Comparison of ENCODE assay signal across 8 cellular contexts in the genomic region with DNA sequence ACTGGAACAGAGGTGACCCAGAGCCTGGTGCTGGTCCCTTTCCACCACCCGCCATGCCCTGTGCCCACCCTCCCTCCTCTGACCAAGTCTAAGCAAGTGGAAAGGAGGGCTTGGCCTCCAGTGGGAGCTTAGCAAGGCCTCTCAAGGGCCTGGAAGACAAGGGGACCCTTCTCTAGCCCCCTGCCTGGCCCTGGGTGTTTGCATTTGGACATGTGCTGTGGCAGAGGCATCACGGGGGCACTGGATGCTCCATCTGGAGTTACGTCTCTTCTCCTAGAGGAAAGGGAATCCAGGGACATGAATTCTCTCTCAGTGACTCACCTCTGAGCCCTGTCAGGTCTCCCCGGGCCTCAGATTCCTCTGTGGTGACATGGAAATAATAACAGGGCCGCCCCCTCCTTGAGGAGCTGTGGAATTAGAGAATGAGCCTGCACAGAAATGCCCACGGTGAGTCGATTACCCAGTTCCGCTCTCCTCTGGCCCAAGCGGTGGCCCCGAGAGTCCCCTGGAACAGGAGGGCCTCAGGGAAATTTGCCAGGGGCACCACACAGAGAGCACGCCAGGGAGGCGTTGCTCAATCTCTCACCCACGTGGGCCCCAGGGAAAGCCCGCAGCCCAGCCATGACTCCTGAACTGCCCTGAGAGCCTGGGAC.
DNase-seq lines count a peak whose midpoint lies in the region; ATAC-seq, FAIRE-seq and TF ChIP-seq lines count a peak whose summit lies in the region.

No MANE protein-coding gene starts in this region.

- peak; percentile 68 for DNase-seq in AG09319 (ENCODE audit: extremely low read depth, low read depth)
- DNase-seq in HuH-7.5 (ENCODE audit: low spot score) = peak; percentile 54
- DNase-seq in H1 (ENCODE audit: low read depth in 1 of 2, low spot score in 2 of 2) = no peak
- peak; percentile 43 for DNase-seq in mucosa of gallbladder (ENCODE audit: low spot score)
- no peak for DNase-seq in GM10266 (ENCODE audit: extremely low spot score)
- DNase-seq in T-helper 1 cell = no peak

- no peak overlapping the region for H3K14ac ChIP-seq in H1 (ENCODE audit: insufficient read length)

- H3K27ac ChIP-seq in H1 (ENCODE audit: low read depth, low read length) = no peak overlapping the region

- TF ChIP-seq EP300 in H1 (IDR thresholded peaks at IDR 0.05; ENCODE audit: borderline replicate concordance in 1 of 2, low read depth in 2 of 2, low read length in 2 of 2) = no peak

- H2AK5ac ChIP-seq in H1 (ENCODE audit: low read depth, low read length) = no peak overlapping the region

- no peak overlapping the region for H2BK120ac ChIP-seq in H1 (replicated peaks; ENCODE audit: low read depth, low read length)

- no peak for TF ChIP-seq POLR2A in H1 (IDR thresholded peaks at IDR 0.05; ENCODE audit: control extremely low read depth in 1 of 2, low read depth in 2 of 2, low read length in 2 of 2)

- POLR2A ChIA-PET in H1 (lab: Charles Lee; ENCODE audit: partially characterized antibody) = interaction anchor here (1.5 kb wide), 1 partner anchor 78 kb away, joined by 3 read pairs; no protein-coding TSS in a partner anchor

- 0 out of 2 replicates have a peak overlapping the region, but pooled peaks have one; percentile 46 for H2BK15ac ChIP-seq in H1 (ENCODE audit: low read length)

- H4K20me1 ChIP-seq in H1 (replicated peaks in 1 of 2; ENCODE audit: control insufficient read depth in 1 of 2, insufficient read depth in 2 of 2, low read length in 2 of 2) = no peaks in the 10 kb centered on the region

- no peak overlapping the region for H3K56ac ChIP-seq in H1 (replicated peaks; ENCODE audit: insufficient read length, low read depth, low read length)

- no peak overlapping the region for H3K23ac ChIP-seq in H1 (ENCODE audit: insufficient read length)

- 0 out of 2 replicates have a peak overlapping the region, but pooled peaks have one; percentile 86 for H2BK20ac ChIP-seq in H1 (ENCODE audit: low read length)

- no peaks in the 10 kb centered on the region for H3K9me3 ChIP-seq in H1 (ENCODE audit: insufficient read depth in 2 of 2, low read depth in 1 of 2, low read length in 1 of 2)

- no peak overlapping the region; the same call in 1 of the 2 replicates for H4K8ac ChIP-seq in H1 (ENCODE audit: extremely low read depth, insufficient read depth, low read length)

- H3K4me1 ChIP-seq in H1 (replicated peaks in 1 of 4; ENCODE audit: control insufficient read depth in 3 of 4, insufficient read depth in 4 of 4, low read length in 3 of 4) = peaks cover 0 to 9% (median 0%) of the 10 kb centered on the region in 4 experiments; a peak in 3 of 7 replicates

- FAIRE-seq in H1 (lab: Jason Lieb, UNC) = no peak

- peaks cover 0 to 2% (median 0%) of the 10 kb centered on the region in 4 experiments; a peak in 1 of 7 replicates for H3K27me3 ChIP-seq in H1 (replicated peaks in 1 of 4; ENCODE audit: control insufficient read depth in 3 of 4, extremely low read depth in 1 of 4, insufficient read depth in 3 of 4, low read length in 3 of 4)

- no peaks in the 10 kb centered on the region for H3K79me2 ChIP-seq in H1 (ENCODE audit: control insufficient read depth in 1 of 2, insufficient read depth in 2 of 2, low read length in 2 of 2)

- H2AFZ ChIP-seq in H1 (ENCODE audit: low read length) = no peak overlapping the region

- H3K4me3 ChIP-seq in H1 (ENCODE audit: extremely low read depth in 1 of 4, insufficient read depth in 2 of 4, low read depth in 3 of 4, low read length in 4 of 4) = no peak overlapping the region

- H3K79me1 ChIP-seq in H1 (ENCODE audit: low read depth, low read length) = no peaks in the 10 kb centered on the region

- no peak overlapping the region; a peak in 1 of 7 replicates for H3K9ac ChIP-seq in H1 (replicated peaks in 1 of 4; ENCODE audit: extremely low read depth in 1 of 4, low read depth in 3 of 4, low read length in 3 of 4)

- no peak overlapping the region for H3K4me2 ChIP-seq in H1 (ENCODE audit: insufficient read depth in 1 of 2, low read depth in 2 of 2, low read length in 2 of 2)

- H2BK5ac ChIP-seq in H1 (ENCODE audit: low read depth, low read length) = 0 out of 2 replicates have a peak overlapping the region, but pooled peaks have one; percentile 24

- H3K4ac ChIP-seq in H1 (replicated peaks; ENCODE audit: insufficient read length, low read depth, low read length) = no peak overlapping the region

- ATAC-seq in GM21360 (IDR thresholded peaks at IDR 0.05; ENCODE audit: unreplicated experiment) (no peak), GM19397 (IDR thresholded peaks at IDR 0.05; ENCODE audit: unreplicated experiment) (no peak)

- no peak overlapping the region for H3K18ac ChIP-seq in H1 (ENCODE audit: extremely low read depth, low read length)

- TF ChIP-seq RAD21 in H1 (IDR thresholded peaks at IDR 0.05 in 1 of 2, conservative IDR thresholded peaks at IDR 0.05 in 1 of 2; ENCODE audit: low read depth in 2 of 2, low read length in 2 of 2) = no peak

- 76% methylated on average over 9 of the region's 14 CpGs; no CpG with 5 or more reads in 1 of the 2 experiments for WGBS in H1 (ENCODE audit: extremely low coverage in 1 of 2, insufficient coverage in 1 of 2, insufficient read length in 1 of 2, insufficient replicate concordance in 2 of 2, low coverage in 1 of 2, low lambda C conversion rate in 2 of 2, missing lambda C conversion rate in 1 of 2), 2 experiments

- CTCF ChIA-PET in H1 (lab: Charles Lee; ENCODE audit: partially characterized antibody) = interaction anchor here (1.0 kb wide), 1 partner anchor 17 kb away, joined by 4 read pairs; no protein-coding TSS in a partner anchor

- 0 out of 2 replicates have a peak overlapping the region, but pooled peaks have one; percentile 17 for H2BK12ac ChIP-seq in H1 (ENCODE audit: low read depth, low read length)

- H4K91ac ChIP-seq in H1 (replicated peaks; ENCODE audit: insufficient read length, low read length) = peak overlapping the region; percentile 40

- H3K36me3 ChIP-seq in H1 (ENCODE audit: control insufficient read depth in 2 of 4, insufficient read depth in 4 of 4, low read length in 3 of 4) = no peaks in the 10 kb centered on the region

- H4K5ac ChIP-seq in H1 (ENCODE audit: insufficient read length, low read depth, low read length) = no peak overlapping the region

- TF ChIP-seq CTCF in AG09319 (IDR thresholded peaks at IDR 0.05; ENCODE audit: low read depth, low read length) (no peak), H1 (IDR thresholded peaks at IDR 0.05; ENCODE audit: control extremely low read depth in 1 of 3, insufficient read depth in 1 of 3, low read depth in 1 of 3, low read length in 3 of 3) (no peak), GM10266 (IDR thresholded peaks at IDR 0.05; ENCODE audit: control insufficient read depth, insufficient read depth, low read depth, missing control alignments) (no peak)

- H3K23me2 ChIP-seq in H1 (ENCODE audit: low read depth, low read length) = no peaks in the 10 kb centered on the region

TF ChIP-seq in H1, 55 proteins besides CTCF, POLR2A, EP300 and RAD21:
- no peak for TF ChIP-seq EGR1 (IDR thresholded peaks at IDR 0.05; ENCODE audit: borderline replicate concordance, low read depth, low read length)
- TF ChIP-seq CEBPB (IDR thresholded peaks at IDR 0.05; ENCODE audit: low read depth, low read length) = peak; percentile 66

Comparison
In these comparisons a context has a peak if more than half of its experiments do, and no peak if none do; other contexts are left out.
1. DNase-seq: peak in AG09319 (single experiment), HuH-7.5 (single experiment) and mucosa of gallbladder (single experiment); none in H1 (0 of 2), GM10266 (single experiment) and T-helper 1 cell (0 of 5).